In genomic region chr9:37104183-37104889, GRCh38 we compare ENCODE assay signal across 9 cellular contexts. TPM values are rescaled to one million over a fixed set of nuclear protein-coding genes. Genes with fewer than 3 reads are reported as not detected.
A peak's percentile ranks its signal among the peaks of the same experiment; 100 is the strongest.
DNase-seq lines count a peak whose midpoint lies in the region; ATAC-seq and TF ChIP-seq lines count a peak whose summit lies in the region.
"Had no signal": no experiment of that assay in that cellular context is flagged by ENCODE, and none has a peak within 500 bp of the region (broad histone marks: within the 10 kb centered on the region; RNA-seq: fewer than 3 reads in every experiment).

No MANE protein-coding gene starts in this region.

- intact Hi-C loops in activated CD8-positive, alpha-beta T cell treated with anti-CD3 and anti-CD28 coated beads for 36 hours (cut with micrococcal nuclease), result no loop called here

- ATAC-seq in activated CD8-positive, alpha-beta T cell treated with anti-CD3 and anti-CD28 coated beads for 36 hours, result peak; percentile 84
- ATAC-seq in GM21360 (IDR thresholded peaks at IDR 0.05; ENCODE audit: unreplicated experiment), result no peak
- ATAC-seq in HG03135 (IDR thresholded peaks at IDR 0.05; ENCODE audit: unreplicated experiment), result no peak
- ATAC-seq in GM18502 (IDR thresholded peaks at IDR 0.05; ENCODE audit: poor library complexity, unreplicated experiment), result no peak

- CTCF ChIA-PET in HEK293 (lab: Yijun Ruan, JAX), result interaction anchor here (0.9 kb wide), 1 partner anchor 103 kb away, joined by 4 read pairs; no protein-coding TSS in a partner anchor
- CTCF ChIA-PET in activated CD8-positive, alpha-beta T cell treated with anti-CD3 and anti-CD28 coated beads for 36 hours (lab: Charles Lee), result interaction anchor here (1.1 kb wide), 1 partner anchor 231 kb away, joined by 4 read pairs; no protein-coding TSS in a partner anchor

- H2AFZ ChIP-seq in neural progenitor cell (replicated peaks), result no peak overlapping the region
- H2AFZ ChIP-seq: parathyroid adenoma had no signal

- H4K20me1 ChIP-seq in neural progenitor cell (ENCODE audit: low read depth), result no peaks in the 10 kb centered on the region

- in situ Hi-C loops in Caki2 (cut with HindIII; ENCODE audit: low pct_unique_long_range_greater_than_20kb, low sequenced_read_pairs), result no loop called here

- no peak for TF ChIP-seq CTCF in HEK293 (tag by site-specific recombination; IDR thresholded peaks at IDR 0.05)
- no peak for TF ChIP-seq CTCF in activated CD8-positive, alpha-beta T cell treated with anti-CD3 and anti-CD28 coated beads for 36 hours (IDR thresholded peaks at IDR 0.05)
- TF ChIP-seq CTCF in neural progenitor cell (IDR thresholded peaks at IDR 0.05), result no peak

- H3K79me2 ChIP-seq in neural progenitor cell (ENCODE audit: low read depth), result no peaks in the 10 kb centered on the region
- H3K79me2 ChIP-seq: parathyroid adenoma had no signal

- H3K36me3 ChIP-seq in HEK293 (ENCODE audit: control insufficient read depth in 2 of 2, insufficient read depth in 1 of 2, low read length in 2 of 2) (no peaks in the 10 kb centered on the region), neural progenitor cell (no peaks in the 10 kb centered on the region)

- no peak overlapping the region for H3K4me3 ChIP-seq in HEK293 (ENCODE audit: low read depth, low read length)
- H3K4me3 ChIP-seq in neural progenitor cell, result no peak overlapping the region

- no peak overlapping the region for H3K4me2 ChIP-seq in neural progenitor cell

- no peaks in the 10 kb centered on the region for H3F3A ChIP-seq in neural progenitor cell (ENCODE audit: low read depth)

- no peak overlapping the region for H3K27ac Mint-ChIP-seq in activated CD8-positive, alpha-beta T cell treated with anti-CD3 and anti-CD28 coated beads for 36 hours
- H3K27ac Mint-ChIP-seq in neural progenitor cell, result no peak overlapping the region

- DNase-seq in Caki2 (ENCODE audit: low read depth) (peak; percentile 16), islet precursor cell (peak; percentile 78), neural progenitor cell (ENCODE audit: low spot score) (no peak)
- peak; percentile 34 for DNase-seq in activated CD8-positive, alpha-beta T cell treated with anti-CD3 and anti-CD28 coated beads for 36 hours

- H3K4me1 ChIP-seq in HEK293 (ENCODE audit: control insufficient read depth, insufficient read depth, low read length) (no peaks in the 10 kb centered on the region), neural progenitor cell (no peaks in the 10 kb centered on the region)
- H3K4me1 ChIP-seq: parathyroid adenoma had no signal

- peaks cover 6% of the 10 kb centered on the region for H3K9me3 Mint-ChIP-seq in activated CD8-positive, alpha-beta T cell treated with anti-CD3 and anti-CD28 coated beads for 36 hours
- H3K9me3 Mint-ChIP-seq in neural progenitor cell, result peaks cover 9% of the 10 kb centered on the region

- peaks cover 2% of the 10 kb centered on the region for H3K27me3 Mint-ChIP-seq in activated CD8-positive, alpha-beta T cell treated with anti-CD3 and anti-CD28 coated beads for 36 hours
- peaks cover 3% of the 10 kb centered on the region for H3K27me3 Mint-ChIP-seq in neural progenitor cell (ENCODE audit: insufficient read depth, low read depth)

- H3K9ac ChIP-seq in neural progenitor cell, result no peak overlapping the region
- H3K9ac ChIP-seq: parathyroid adenoma had no signal

- no peak overlapping the region for H3K4me3 Mint-ChIP-seq in activated CD8-positive, alpha-beta T cell treated with anti-CD3 and anti-CD28 coated beads for 36 hours
- H3K4me3 Mint-ChIP-seq in neural progenitor cell, result no peak overlapping the region

- H3K27ac ChIP-seq in HEK293 (ENCODE audit: extremely low read depth, low read depth, low read length) (no peak overlapping the region), neural progenitor cell (no peak overlapping the region)
- H3K27ac ChIP-seq: parathyroid adenoma had no signal

- H3K9me3 ChIP-seq in HEK293 (ENCODE audit: control insufficient read depth, insufficient read depth, low read depth, low read length) (no peaks in the 10 kb centered on the region), neural progenitor cell (ENCODE audit: low read depth) (peaks cover 6% of the 10 kb centered on the region)

- POLR2A ChIA-PET in HEK293 (lab: Yijun Ruan, JAX), result no interaction called here
- POLR2A ChIA-PET in activated CD8-positive, alpha-beta T cell treated with anti-CD3 and anti-CD28 coated beads for 36 hours (lab: Charles Lee), result no interaction called here

- no peaks in the 10 kb centered on the region for H3K27me3 ChIP-seq in neural progenitor cell

- H3K4me1 Mint-ChIP-seq in activated CD8-positive, alpha-beta T cell treated with anti-CD3 and anti-CD28 coated beads for 36 hours (ENCODE audit: low read depth), result peaks cover 24% of the 10 kb centered on the region
- peaks cover 11% of the 10 kb centered on the region for H3K4me1 Mint-ChIP-seq in neural progenitor cell

- peaks cover 4% of the 10 kb centered on the region for H3K36me3 Mint-ChIP-seq in activated CD8-positive, alpha-beta T cell treated with anti-CD3 and anti-CD28 coated beads for 36 hours (ENCODE audit: low read depth)
- peaks cover 2% of the 10 kb centered on the region for H3K36me3 Mint-ChIP-seq in neural progenitor cell

TF ChIP-seq in HEK293, 187 proteins besides CTCF, POLR2A, EP300 and RAD21:
- TF ChIP-seq ZNF404 (tag by site-specific recombination; IDR thresholded peaks at IDR 0.05) (no peak), ZNF837 (tag by site-specific recombination; IDR thresholded peaks at IDR 0.05) (no peak), PRDM10 (tag by site-specific recombination; IDR thresholded peaks at IDR 0.05) (peak; percentile 70)

RNA-seq across cellular contexts. Expression of gene ZCCHC7, which starts 16.0 kb away (rescaled TPM):
- total RNA-seq in Caki2 (2014; rRNA removed; shearing (Covaris generic); ENCODE audit: low replicate concordance), result 11.8 and 15.4 TPM in 2 replicates
- 10 to 100 TPM; 32.9 to 37.0 TPM for total RNA-seq in activated CD8-positive, alpha-beta T cell treated with anti-CD3 and anti-CD28 coated beads for 36 hours
- total RNA-seq in neural progenitor cell (ENCODE audit: low replicate concordance), result 20.0 and 27.6 TPM in 2 replicates
